ENCODE assay signal across 8 cellular contexts in genomic region chr18:34592961-34593382, GRCh38.
A peak's percentile ranks its signal among the peaks of the same experiment; 100 is the strongest.
DNase-seq lines count a peak whose midpoint lies in the region; ATAC-seq, FAIRE-seq and TF ChIP-seq lines count a peak whose summit lies in the region.

No MANE protein-coding gene starts in this region.

- no peaks in the 10 kb centered on the region for H3K9me3 Mint-ChIP-seq in progenitor cell of endocrine pancreas (ENCODE audit: low read depth)

- H3K27ac Mint-ChIP-seq in progenitor cell of endocrine pancreas = peak overlapping the region; percentile 90

- FAIRE-seq in G401.6 (lab: Jason Lieb, UNC) = peak; percentile 96

- H3K4me3 Mint-ChIP-seq in progenitor cell of endocrine pancreas (ENCODE audit: low read depth) = peak overlapping the region; percentile 73

- peak; percentile 59 for DNase-seq in astrocyte of the cerebellum (ENCODE audit: low read depth)
- peak; percentile 73 for DNase-seq in right atrium auricular region (ENCODE audit: low spot score)
- peak; percentile 12 for DNase-seq in progenitor cell of endocrine pancreas (ENCODE audit: low spot score, unreplicated experiment)
- DNase-seq in NCI-H1930 (lab: John Stamatoyannopoulos, UW) = no peak
- no peak for DNase-seq in HK-2 (ENCODE audit: unreplicated experiment)
- no peak for DNase-seq in mesenteric fat pad (ENCODE audit: low spot score)

- peaks cover 29% of the 10 kb centered on the region for H3K4me1 Mint-ChIP-seq in progenitor cell of endocrine pancreas (ENCODE audit: low read depth)

- no peak for ATAC-seq in HG02759 (IDR thresholded peaks at IDR 0.05; ENCODE audit: unreplicated experiment)

- no peak for TF ChIP-seq CTCF in astrocyte of the cerebellum (IDR thresholded peaks at IDR 0.05; ENCODE audit: low read depth, low read length, missing control alignments)
- no peak for TF ChIP-seq CTCF in right atrium auricular region (IDR thresholded peaks at IDR 0.05)
- TF ChIP-seq CTCF in progenitor cell of endocrine pancreas (IDR thresholded peaks at IDR 0.05; ENCODE audit: unreplicated experiment) = no peak

- peaks cover 0 to 16% of the 10 kb centered on the region in 2 donors for H3K4me1 ChIP-seq in right atrium auricular region

- H3K36me3 ChIP-seq in right atrium auricular region = no peaks in the 10 kb centered on the region

- no peaks in the 10 kb centered on the region for H3K27me3 ChIP-seq in right atrium auricular region

- peaks cover 1% of the 10 kb centered on the region for H3K36me3 Mint-ChIP-seq in progenitor cell of endocrine pancreas (ENCODE audit: insufficient read depth)

- no peaks in the 10 kb centered on the region for H3K9me3 ChIP-seq in right atrium auricular region

- no peaks in the 10 kb centered on the region for H3K27me3 Mint-ChIP-seq in progenitor cell of endocrine pancreas

- in situ Hi-C loops in astrocyte of the cerebellum (cut with HindIII; ENCODE audit: low sequenced_read_pairs) = no loop called here

- H3K4me3 ChIP-seq in astrocyte of the cerebellum (ENCODE audit: low read depth, low read length) (peak overlapping the region; percentile 46), right atrium auricular region (peak overlapping the region; percentile 42 to 47)

- H3K27ac ChIP-seq in right atrium auricular region = peak overlapping the region; percentile 68 to 84

Comparison
In these comparisons a context has a peak if more than half of its experiments do, and no peak if none do; other contexts are left out.
1. DNase-seq: peak in astrocyte of the cerebellum (single experiment), right atrium auricular region (single experiment) and progenitor cell of endocrine pancreas (single experiment); none in NCI-H1930 (0 of 2), HK-2 (single experiment) and mesenteric fat pad (single experiment).